Comparison of ENCODE assay signal across 30 cellular contexts in genomic region chr3:151504606-151505005, GRCh38.
"Had no signal": no experiment of that assay in that cellular context is flagged by ENCODE, and none has a peak within 500 bp of the region (broad histone marks: within the 10 kb centered on the region; RNA-seq: fewer than 3 reads in every experiment).

No MANE protein-coding gene starts in this region.

- ATAC-seq: activated naive CD8-positive, alpha-beta T cell treated with anti-CD3 and anti-CD28 coated beads, Interleukin-2, amount 50 U/mL, for 24 hours; activated T-cell treated with anti-CD3 and anti-CD28 coated beads, Interleukin-2, amount 50 U/mL, for 4 hours had no signal

- DNase-seq: activated B cell treated with CpG ODN at 0.5 μM for 24 hours; activated CD4-positive, alpha-beta memory T cell treated with anti-CD3 and anti-CD28 coated beads for 36 hours; activated CD4-positive, alpha-beta T cell treated with anti-CD3 and anti-CD28 coated beads for 4 hours; activated CD4-positive, alpha-beta T cell treated with anti-CD3 and anti-CD28 coated beads, Interleukin-2, amount 50 U/mL, for 1 hour; activated CD4-positive, CD25-positive, alpha-beta regulatory T cell treated with anti-CD3 and anti-CD28 coated beads, Interleukin-2, amount 50 U/mL, for 72 hours; activated CD8-positive, alpha-beta memory T cell treated with anti-CD3 and anti-CD28 coated beads, Interleukin-2, amount 50 U/mL, for 4 hours; activated gamma-delta T cell treated with Interleukin-2 at 50 U/mL for 16 hours; activated naive CD4-positive, alpha-beta T cell treated with anti-CD3 and anti-CD28 coated beads for 36 hours; activated naive CD8-positive, alpha-beta T cell treated with anti-CD3 and anti-CD28 coated beads, Interleukin-2, amount 50 U/mL, for 24 hours; activated T-cell treated with anti-CD3 and anti-CD28 coated beads for 4 hours; activated T-cell treated with anti-CD3 and anti-CD28 coated beads, Interleukin-2, amount 50 U/mL, for 4 hours; anterior cingulate cortex; caudate nucleus; cerebellar nuclear complex; NCI-H1092 treated with DMSO at 0.1 percent for 48 hours; NCI-H1417; NCI-H146; NCI-H187; NCI-H2029 treated with DMSO at 0.1 percent for 48 hours; NCI-H2107; NCI-H2171; NCI-H510A; NCI-H526; NCI-H748 treated with DMSO at 0.1 percent for 48 hours; NK-92 treated with Interleukin-12 subunit alpha and Interleukin-12 subunit beta, amount 100 ng/mL, for 24 hours; Right ventricle myocardium superior; SW 1271; T-helper 1 cell; T-helper 2 cell; T-helper 9 cell had no signal
